In genomic region chr9:100098887-100099721, GRCh38 we compare ENCODE assay signal across 1 cellular context.
TF ChIP-seq lines count a peak whose summit lies in the region.

Gene ERP44, minus strand, starts transcription at chr9:100099000. Its CDS starts 160 bp downstream, at chr9:100098840.
Gene INVS, plus strand, starts transcription at chr9:100099243. Its CDS starts 5,279 bp downstream, at chr9:100104522.

TF ChIP-seq in H1, 55 proteins besides CTCF, POLR2A, EP300 and RAD21 (continued from another document):
- 0 out of 2 replicates have a peak, but pooled peaks have one; percentile 27 for TF ChIP-seq SP4 (IDR thresholded peaks at IDR 0.05; ENCODE audit: low read length)
- no peak for TF ChIP-seq SIRT6 (IDR thresholded peaks at IDR 0.05; ENCODE audit: low read length)
- peak; percentile 31; the same call in 1 of the 2 replicates for TF ChIP-seq SP1 (IDR thresholded peaks at IDR 0.05; ENCODE audit: low read depth, low read length)
- TF ChIP-seq RBBP5 (IDR thresholded peaks at IDR 0.05; ENCODE audit: borderline replicate concordance, low read depth, low read length), result 0 out of 2 replicates have a peak, but pooled peaks have one; percentile 46
- TF ChIP-seq CREB1 (IDR thresholded peaks at IDR 0.05), result peak; percentile 84
- TF ChIP-seq CBX8 (IDR thresholded peaks at IDR 0.05; ENCODE audit: borderline replicate concordance, low read depth, low read length), result no peak
- no peak for TF ChIP-seq YY1 (IDR thresholded peaks at IDR 0.05; ENCODE audit: low read depth, low read length)
- TF ChIP-seq ATF3 (IDR thresholded peaks at IDR 0.05; ENCODE audit: insufficient read depth, low read depth, low read length), result peak; percentile 44; the same call in 1 of the 2 replicates
- peak; percentile 54; the same call in 1 of the 2 replicates for TF ChIP-seq TBP (IDR thresholded peaks at IDR 0.05; ENCODE audit: low read depth, low read length)
- TF ChIP-seq JUN (IDR thresholded peaks at IDR 0.05; ENCODE audit: low read depth, low read length), result 0 out of 2 replicates have a peak, but pooled peaks have one; percentile 12
- no peak for TF ChIP-seq SP2 (IDR thresholded peaks at IDR 0.05; ENCODE audit: low read length)
- no peak for TF ChIP-seq ZNF274 (IDR thresholded peaks at IDR 0.05; ENCODE audit: borderline replicate concordance, extremely low read depth, low read length)
- peak; percentile 95 for TF ChIP-seq KDM4A (IDR thresholded peaks at IDR 0.05; ENCODE audit: low read depth, low read length, severe bottlenecking)
- TF ChIP-seq TCF12 (IDR thresholded peaks at IDR 0.05; ENCODE audit: low read depth, low read length), result no peak
- TF ChIP-seq HDAC6 (IDR thresholded peaks at IDR 0.05; ENCODE audit: low read depth, low read length), result no peak
- peak; percentile 90; the same call in 1 of the 2 replicates for TF ChIP-seq GABPA (IDR thresholded peaks at IDR 0.05; ENCODE audit: borderline replicate concordance, insufficient read depth, low read length)
- peak; percentile 31; the same call in 1 of the 2 replicates for TF ChIP-seq BACH1 (IDR thresholded peaks at IDR 0.05; ENCODE audit: low read length)
- TF ChIP-seq TAF1 (IDR thresholded peaks at IDR 0.05; ENCODE audit: low read depth, low read length), result peak; percentile 74
- TF ChIP-seq BCL11A (IDR thresholded peaks at IDR 0.05; ENCODE audit: low read depth in 2 of 2, low read length in 2 of 2), result no peak
- peak; percentile 52 for TF ChIP-seq ASH2L (IDR thresholded peaks at IDR 0.05; ENCODE audit: low read length)
- no peak for TF ChIP-seq SRF (IDR thresholded peaks at IDR 0.05; ENCODE audit: low read depth, low read length)
- TF ChIP-seq NANOG (IDR thresholded peaks at IDR 0.05; ENCODE audit: insufficient read depth, low read depth, low read length, poor library complexity, severe bottlenecking), result no peak
- 0 out of 4 replicates have a peak, but pooled peaks of 1 of the 2 experiments have one; percentile 6 for TF ChIP-seq HDAC2 (IDR thresholded peaks at IDR 0.05; ENCODE audit: borderline replicate concordance in 1 of 2, low read depth in 2 of 2, low read length in 2 of 2)
- no peak for TF ChIP-seq EZH2 (IDR thresholded peaks at IDR 0.05; ENCODE audit: low read depth, low read length, severe bottlenecking)
- peak; percentile 81 for TF ChIP-seq POLR2AphosphoS5 (IDR thresholded peaks at IDR 0.05; ENCODE audit: low read depth, low read length)
- peak; percentile 95 for TF ChIP-seq SIX5 (IDR thresholded peaks at IDR 0.05; ENCODE audit: low read depth, low read length)
- TF ChIP-seq FOSL1 (IDR thresholded peaks at IDR 0.05; ENCODE audit: insufficient read depth, low read depth, low read length), result no peak
- peak; percentile 67; the same call in 1 of the 2 replicates for TF ChIP-seq KDM1A (IDR thresholded peaks at IDR 0.05; ENCODE audit: borderline replicate concordance, low read length)
- TF ChIP-seq MAFK (IDR thresholded peaks at IDR 0.05; ENCODE audit: low read depth, low read length), result no peak
- peak; percentile 56; the same call in 1 of the 2 replicates for TF ChIP-seq CHD2 (IDR thresholded peaks at IDR 0.05; ENCODE audit: low read length)
- no peak for TF ChIP-seq JUND (IDR thresholded peaks at IDR 0.05; ENCODE audit: low read length)
- TF ChIP-seq CHD7 (IDR thresholded peaks at IDR 0.05; ENCODE audit: insufficient replicate concordance, low read length), result no peak
- TF ChIP-seq EGR1 (IDR thresholded peaks at IDR 0.05; ENCODE audit: borderline replicate concordance, low read depth, low read length), result no peak
- no peak for TF ChIP-seq CEBPB (IDR thresholded peaks at IDR 0.05; ENCODE audit: low read depth, low read length)
- no peak for TF ChIP-seq KDM5A (IDR thresholded peaks at IDR 0.05; ENCODE audit: low read length)
- TF ChIP-seq RXRA (IDR thresholded peaks at IDR 0.05; ENCODE audit: insufficient read depth, low read depth, low read length), result no peak
- no peak; the same call in 1 of the 2 replicates for TF ChIP-seq E2F6 (IDR thresholded peaks at IDR 0.05)
- TF ChIP-seq GTF2F1 (IDR thresholded peaks at IDR 0.05; ENCODE audit: borderline replicate concordance, low read depth, low read length), result no peak
- peak; percentile 88 to 90; a peak in 3 of 4 replicates for TF ChIP-seq SIN3A (conservative IDR thresholded peaks at IDR 0.05 in 1 of 2, IDR thresholded peaks at IDR 0.05 in 1 of 2; ENCODE audit: low read depth in 1 of 2, low read length in 2 of 2)
- TF ChIP-seq RNF2 (IDR thresholded peaks at IDR 0.05; ENCODE audit: borderline replicate concordance, low read depth, low read length, missing control alignments, poor library complexity, severe bottlenecking), result no peak
- TF ChIP-seq CBX5 (IDR thresholded peaks at IDR 0.05; ENCODE audit: low read depth, low read length), result no peak
- no peak for TF ChIP-seq USF2 (IDR thresholded peaks at IDR 0.05; ENCODE audit: low read length)
- TF ChIP-seq MAX (IDR thresholded peaks at IDR 0.05), result no peak
